ENCODE assay signal across 8 cellular contexts in genomic region chr17:7351665-7352558, GRCh38. TPM values are rescaled to one million over a fixed set of nuclear protein-coding genes. Genes with fewer than 3 reads are reported as not detected.
DNase-seq lines count a peak whose midpoint lies in the region; FAIRE-seq and TF ChIP-seq lines count a peak whose summit lies in the region.

TSS of gene KCTD11 (plus strand) at chr17:7352162.

- H3K36me3 ChIP-seq in HAP-1 (replicated peaks), result no peaks in the 10 kb centered on the region
- no peaks in the 10 kb centered on the region for H3K36me3 ChIP-seq in kidney (ENCODE audit: control insufficient read depth in 1 of 2, insufficient read depth in 2 of 2, low read length in 2 of 2)

- H3K9ac ChIP-seq in kidney (ENCODE audit: low read length in 2 of 2), result peak within 1 kb of the TSS; percentile 94

- no peaks in the 10 kb centered on the region for H3K27me3 ChIP-seq in HAP-1 (ENCODE audit: low read depth)

- POLR2A ChIA-PET in GM10248 (lab: Yijun Ruan, JAX), result interaction anchor here (1.0 kb wide), 1 partner anchor 52 kb away, joined by 6 read pairs; the partner anchor contains the start of gene TMEM256

- CTCF ChIA-PET in GM10248 (lab: Yijun Ruan, JAX), result interaction anchor here (0.7 to 8.1 kb wide), 5 partner anchors 15 to 208 kb away, joined by 3 to 62 read pairs (median 7); partner anchors contain the start of genes ACAP1, SENP3 and TNFSF13

- H3K4me3 ChIP-seq in HAP-1, result peak within 1 kb of the TSS; percentile 34
- peak within 1 kb of the TSS; percentile 81 to 88 for H3K4me3 ChIP-seq in kidney (ENCODE audit: low read length in 2 of 2)

- H3K27ac ChIP-seq in kidney (ENCODE audit: low read depth in 2 of 2, low read length in 2 of 2), result peak within 1 kb of the TSS; percentile 97 to 98

- DNase-seq in GM10248 (ENCODE audit: extremely low spot score) (peak; percentile 95), HAP-1 (ENCODE audit: low spot score in 2 of 2) (peak; percentile 3 to 71), MV-4-11 (lab: John Stamatoyannopoulos, UW) (peak; percentile 68), cerebellar cortex (ENCODE audit: low spot score) (peak; percentile 85), kidney (peak; percentile 98), NK-92 (lab: John Stamatoyannopoulos, UW; ENCODE audit: unreplicated experiment) (no peak)
- peak; percentile 37 for DNase-seq in activated CD4-positive, CD25-positive, alpha-beta regulatory T cell treated with anti-CD3 and anti-CD28 coated beads, Interleukin-2, amount 50 U/mL, for 16 hours (ENCODE audit: low read depth, low spot score)
- peak; percentile 51 to 56 for DNase-seq in stimulated activated CD4-positive, alpha-beta T cell treated with anti-CD3 and anti-CD28 coated beads, Interleukin-15, amount 100 ng/mL, for 1 hour (ENCODE audit: low read depth in 1 of 2, low spot score in 1 of 2)

- intact Hi-C loops in kidney (cut with DNase I), result no loop called here

- no peak for FAIRE-seq in kidney (lab: Jason Lieb, UNC)

- H3K4me1 ChIP-seq in HAP-1 (peaks cover 3% of the 10 kb centered on the region; the same call in 1 of the 2 replicates), kidney (ENCODE audit: control insufficient read depth in 1 of 2, insufficient read depth in 1 of 2, low read depth in 1 of 2, low read length in 2 of 2) (peaks cover 13 to 25% of the 10 kb centered on the region in 2 donors)

- in situ Hi-C loops in HAP-1 (cut with MboI; ENCODE audit: low sequenced_read_pairs), result no loop called here

- peak; percentile 57 for TF ChIP-seq CTCF in GM10248 (IDR thresholded peaks at IDR 0.05; ENCODE audit: control extremely low read depth, extremely low read depth, low read depth, missing control alignments)
- peak; percentile 40 for TF ChIP-seq CTCF in kidney (IDR thresholded peaks at IDR 0.05; ENCODE audit: borderline replicate concordance, extremely low read depth, insufficient read depth)

- H3K9me3 ChIP-seq in HAP-1 (no peaks in the 10 kb centered on the region), kidney (ENCODE audit: control insufficient read depth in 1 of 2, low read length in 2 of 2) (no peaks in the 10 kb centered on the region)

RNA-seq across cellular contexts. Expression of gene KCTD11, which starts in this region (rescaled TPM):
- total RNA-seq in kidney, result 14.4 TPM
- 7.2 TPM for polyA plus RNA-seq in kidney (ENCODE audit: insufficient read depth, low read depth, low replicate concordance)
